In the genomic region with DNA sequence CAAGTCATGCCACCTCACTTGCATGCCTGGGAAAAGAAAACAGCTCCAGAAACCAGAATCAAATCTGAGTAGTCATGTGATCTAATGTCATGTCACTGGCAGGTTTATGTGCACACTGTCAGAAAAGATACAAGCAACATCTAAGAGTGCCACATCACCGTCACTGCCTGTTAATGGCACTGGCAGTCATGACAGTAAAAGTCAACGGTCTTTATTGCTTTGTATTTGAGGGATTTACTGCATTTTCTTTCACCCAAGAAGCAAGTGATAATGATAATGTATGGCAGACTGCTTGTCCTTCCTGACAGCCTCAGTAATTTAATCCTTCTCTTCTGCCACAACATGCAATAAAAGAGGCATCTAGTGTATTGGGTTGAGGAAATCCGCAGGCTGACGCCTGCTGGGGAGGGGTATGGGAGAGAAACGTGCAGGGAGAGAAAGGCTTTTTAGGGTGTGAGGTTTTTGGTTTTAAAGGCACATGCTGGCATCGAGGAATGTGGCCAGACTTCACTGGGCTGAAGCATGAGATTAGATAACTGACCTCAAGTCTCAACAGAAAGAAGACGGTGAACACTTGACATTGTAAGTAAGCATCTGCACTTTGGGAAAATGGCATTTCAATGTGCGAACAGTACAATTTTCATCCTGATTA, we compare ENCODE assay signal across 25 cellular contexts.
DNase-seq lines count a peak whose midpoint lies in the region; ATAC-seq and TF ChIP-seq lines count a peak whose summit lies in the region.
"Had no signal": no experiment of that assay in that cellular context is flagged by ENCODE, and none has a peak within 500 bp of the region (broad histone marks: within the 10 kb centered on the region; RNA-seq: fewer than 3 reads in every experiment).

No MANE protein-coding gene starts in this region.

- H3K9ac ChIP-seq in mesendoderm (ENCODE audit: low read length) = no peak overlapping the region

- no peak overlapping the region for H2AK5ac ChIP-seq in mesendoderm (ENCODE audit: low read length)

- no peak overlapping the region for H3K18ac ChIP-seq in mesendoderm (ENCODE audit: low read length)

- no peaks in the 10 kb centered on the region for H3K79me2 ChIP-seq in mesendoderm (ENCODE audit: control insufficient read depth, insufficient read depth, low read length)

- H3K56ac ChIP-seq in mesendoderm (ENCODE audit: low read length) = no peak overlapping the region

- H3K4me2 ChIP-seq in mesendoderm (ENCODE audit: low read length) = no peak overlapping the region

- no peak overlapping the region for H4K8ac ChIP-seq in mesendoderm (ENCODE audit: low read depth, low read length)

- H3K79me1 ChIP-seq in mesendoderm (ENCODE audit: low read length) = no peaks in the 10 kb centered on the region

- TF ChIP-seq CTCF in breast epithelium (IDR thresholded peaks at IDR 0.05) = no peak

- H3K27ac ChIP-seq in mesendoderm (ENCODE audit: low read depth, low read length) (no peak overlapping the region), breast epithelium (no peak overlapping the region)
- H3K27ac ChIP-seq: brain microvascular endothelial cell, C4-2B, SJSA1, testis had no signal

- H3K4ac ChIP-seq in mesendoderm (ENCODE audit: low read depth, low read length) = no peak overlapping the region

- H2BK120ac ChIP-seq in mesendoderm (ENCODE audit: low read depth, low read length) = no peak overlapping the region

- no peak overlapping the region for H4K5ac ChIP-seq in mesendoderm (ENCODE audit: low read length)

- H3K9me3 ChIP-seq in breast epithelium = no peaks in the 10 kb centered on the region
- H3K9me3 ChIP-seq: SJSA1, testis had no signal

- peak; percentile 47 for DNase-seq in COLO668 (lab: John Stamatoyannopoulos, UW; ENCODE audit: unreplicated experiment)
- DNase-seq in ELF-1 (ENCODE audit: low read depth, low spot score) = peak; percentile 26
- DNase-seq in OCI-M1 (lab: John Stamatoyannopoulos, UW) = peak; percentile 49
- DNase-seq in mesendoderm = peak; percentile 93
- no peak for DNase-seq in SHP77 (lab: John Stamatoyannopoulos, UW)
- no peak for DNase-seq in breast epithelium (ENCODE audit: low spot score in 2 of 2)
- DNase-seq: activated CD4-positive, alpha-beta memory T cell treated with anti-CD3 and anti-CD28 coated beads, Interleukin-2, amount 10 ng/mL, durations not matched to agents 7 days and 5 days; activated CD4-positive, alpha-beta T cell treated with anti-CD3 and anti-CD28 coated beads for 1 hour; activated naive CD4-positive, alpha-beta T cell treated with anti-CD3 and anti-CD28 coated beads, Interleukin-2, amount 50 U/mL, for 16 hours; amniotic stem cell; brain microvascular endothelial cell; Calu3; effector CD4-positive, alpha-beta T cell; IMR-90; NCI-H1105; NCI-H524 treated with DMSO at 0.1 percent for 48 hours; stimulated activated naive CD4-positive, alpha-beta T cell treated with Interleukin-2 at 50 U/mL for 16 hours; T-cell; testis had no signal

- H2BK5ac ChIP-seq in mesendoderm (ENCODE audit: low read length) = no peak overlapping the region

- ATAC-seq in HG02852 (IDR thresholded peaks at IDR 0.05; ENCODE audit: unreplicated experiment) = no peak
- ATAC-seq: activated T-helper 17 cell treated with anti-CD3 and anti-CD28 coated beads, Interleukin-2, amount 50 U/mL, for 72 hours; GM12878; HCT116; T-cell had no signal

- WGBS in mesendoderm (ENCODE audit: extremely low coverage, insufficient coverage, low lambda C conversion rate) = no CpG with 5 or more reads among the region's 8 CpGs

- no peaks in the 10 kb centered on the region for H3K4me1 ChIP-seq in mesendoderm (ENCODE audit: control insufficient read depth, low read depth, low read length)
- no peaks in the 10 kb centered on the region for H3K4me1 ChIP-seq in breast epithelium
- H3K4me1 ChIP-seq: SJSA1, testis had no signal

- H3K27me3 ChIP-seq in mesendoderm (ENCODE audit: insufficient read depth, low read length, poor library complexity) (no peaks in the 10 kb centered on the region), breast epithelium (no peaks in the 10 kb centered on the region)
- H3K27me3 ChIP-seq: brain microvascular endothelial cell, SJSA1, testis had no signal

- H3K4me3 ChIP-seq in mesendoderm (ENCODE audit: low read length) = no peak overlapping the region
- H3K4me3 ChIP-seq in breast epithelium = no peak overlapping the region
- H3K4me3 ChIP-seq: GM12878, SJSA1, testis had no signal

- TF ChIP-seq POLR2A in breast epithelium (IDR thresholded peaks at IDR 0.05) = no peak

- intact Hi-C loops in breast epithelium (cut with DNase I; ENCODE audit: low total_unique reads) = no loop called here

- no peak overlapping the region for H2BK15ac ChIP-seq in mesendoderm (replicated peaks; ENCODE audit: low read depth)

- no peak overlapping the region for H3K23ac ChIP-seq in mesendoderm (ENCODE audit: low read length)

- H3K36me3 ChIP-seq in mesendoderm (ENCODE audit: control insufficient read depth, insufficient read depth, low read length) = no peaks in the 10 kb centered on the region
- no peaks in the 10 kb centered on the region for H3K36me3 ChIP-seq in breast epithelium
- H3K36me3 ChIP-seq: brain microvascular endothelial cell, SJSA1 had no signal

Comparison
In these comparisons a context has a peak if more than half of its experiments do, and no peak if none do; other contexts are left out.
1. DNase-seq: peak in COLO668 (single experiment), ELF-1 (single experiment), OCI-M1 (single experiment) and mesendoderm (single experiment); none in SHP77 (0 of 2) and breast epithelium (0 of 2).